Comparison of ENCODE assay signal across 10 cellular contexts in the genomic region with DNA sequence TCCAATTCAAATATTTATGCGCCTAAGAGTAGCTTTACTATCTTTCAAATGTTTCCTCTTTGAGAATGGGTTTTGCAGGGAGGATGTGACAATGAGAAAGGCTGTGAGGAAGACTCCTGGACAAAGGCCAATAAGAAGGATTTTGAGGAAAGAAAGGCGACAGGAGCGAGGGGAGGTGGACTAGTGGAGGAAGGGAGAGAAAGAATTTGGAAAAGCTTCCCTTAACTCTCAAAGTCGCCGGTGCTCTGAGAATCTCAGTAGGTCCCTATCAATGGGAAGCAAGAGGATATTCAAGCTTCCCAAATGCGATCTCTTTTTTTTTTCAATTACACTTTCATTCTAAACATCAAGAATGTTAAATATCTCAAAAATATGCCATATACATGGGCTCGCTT. TPM values are rescaled to one million over a fixed set of nuclear protein-coding genes. Genes with fewer than 3 reads are reported as not detected.
DNase-seq lines count a peak whose midpoint lies in the region; ATAC-seq and TF ChIP-seq lines count a peak whose summit lies in the region.
"Had no signal": no experiment of that assay in that cellular context is flagged by ENCODE, and none has a peak within 500 bp of the region (broad histone marks: within the 10 kb centered on the region; RNA-seq: fewer than 3 reads in every experiment).

No MANE protein-coding gene starts in this region.

- H3K27me3 Mint-ChIP-seq in activated CD8-positive, alpha-beta T cell treated with anti-CD3 and anti-CD28 coated beads for 36 hours: peaks cover 56% of the 10 kb centered on the region

- TF ChIP-seq CTCF in SK-N-SH (IDR thresholded peaks at IDR 0.05): no peak
- TF ChIP-seq CTCF in activated CD8-positive, alpha-beta T cell treated with anti-CD3 and anti-CD28 coated beads for 36 hours (IDR thresholded peaks at IDR 0.05): no peak

- H3K4me1 Mint-ChIP-seq in activated CD8-positive, alpha-beta T cell treated with anti-CD3 and anti-CD28 coated beads for 36 hours (ENCODE audit: low read depth): peaks cover 31% of the 10 kb centered on the region
- H3K4me1 Mint-ChIP-seq in stimulated activated effector memory CD8-positive, alpha-beta T cell treated with anti-CD3 and anti-CD28 coated beads, Interleukin-12 subunit alpha, Interleukin-12 subunit beta, amount 100 ng/mL, for 72 hours: peaks cover 33% of the 10 kb centered on the region

- intact Hi-C loops in activated CD8-positive, alpha-beta T cell treated with anti-CD3 and anti-CD28 coated beads for 36 hours (cut with micrococcal nuclease): no loop called here

- H3K4me3 Mint-ChIP-seq in activated CD8-positive, alpha-beta T cell treated with anti-CD3 and anti-CD28 coated beads for 36 hours: peak overlapping the region; percentile 50
- H3K4me3 Mint-ChIP-seq in stimulated activated effector memory CD8-positive, alpha-beta T cell treated with anti-CD3 and anti-CD28 coated beads, Interleukin-12 subunit alpha, Interleukin-12 subunit beta, amount 100 ng/mL, for 72 hours: peak overlapping the region; percentile 61

- no peaks in the 10 kb centered on the region for H3K9me3 Mint-ChIP-seq in activated CD8-positive, alpha-beta T cell treated with anti-CD3 and anti-CD28 coated beads for 36 hours
- H3K9me3 Mint-ChIP-seq in stimulated activated effector memory CD8-positive, alpha-beta T cell treated with anti-CD3 and anti-CD28 coated beads, Interleukin-12 subunit alpha, Interleukin-12 subunit beta, amount 100 ng/mL, for 72 hours: no peaks in the 10 kb centered on the region

- TF ChIP-seq RAD21 in SK-N-SH (IDR thresholded peaks at IDR 0.05; ENCODE audit: low read length): no peak

- no peaks in the 10 kb centered on the region; the same call in 1 of the 2 replicates for H4K20me1 ChIP-seq in SK-N-SH (ENCODE audit: insufficient read depth)

- H3K27me3 ChIP-seq in SK-N-SH (ENCODE audit: insufficient read depth) (peaks cover 71% of the 10 kb centered on the region), iPS-15b (ENCODE audit: control insufficient read depth, insufficient read depth, low read length) (peaks cover 92% of the 10 kb centered on the region)

- H3K4me2 ChIP-seq in SK-N-SH: peak overlapping the region; percentile 82; the same call in 1 of the 2 replicates

- no peaks in the 10 kb centered on the region for H3K36me3 Mint-ChIP-seq in activated CD8-positive, alpha-beta T cell treated with anti-CD3 and anti-CD28 coated beads for 36 hours (ENCODE audit: low read depth)
- H3K36me3 Mint-ChIP-seq in stimulated activated effector memory CD8-positive, alpha-beta T cell treated with anti-CD3 and anti-CD28 coated beads, Interleukin-12 subunit alpha, Interleukin-12 subunit beta, amount 100 ng/mL, for 72 hours: no peaks in the 10 kb centered on the region

- WGBS in SK-N-SH (ENCODE audit: low lambda C conversion rate): 10% methylated on average over 7 of the region's 7 CpGs

- POLR2A ChIA-PET in SK-N-SH (lab: Yijun Ruan, JAX): no interaction called here
- POLR2A ChIA-PET in activated CD8-positive, alpha-beta T cell treated with anti-CD3 and anti-CD28 coated beads for 36 hours (lab: Charles Lee): interaction anchor here (0.9 kb wide), 1 partner anchor 529 kb away, joined by 3 read pairs; no protein-coding TSS in a partner anchor

- no peak overlapping the region for H3K27ac ChIP-seq in SK-N-SH (ENCODE audit: low read depth in 2 of 2, low read length in 1 of 2)
- H3K27ac ChIP-seq: adrenal gland had no signal

- H3K4me1 ChIP-seq in SK-N-SH (ENCODE audit: control insufficient read depth in 1 of 2, insufficient read depth in 2 of 2, low read depth in 1 of 2, low read length in 1 of 2): peaks cover 3 to 13% of the 10 kb centered on the region in 2 experiments; a peak in 3 of 4 replicates
- H3K4me1 ChIP-seq in iPS-15b (ENCODE audit: control insufficient read depth, insufficient read depth, low read length): no peaks in the 10 kb centered on the region

- H2AFZ ChIP-seq in SK-N-SH (ENCODE audit: low read depth): no peak overlapping the region

- no peak for ATAC-seq in SK-N-SH treated with all-trans-retinoic acid at 6 μM for 48 hours
- ATAC-seq in activated CD8-positive, alpha-beta T cell treated with anti-CD3 and anti-CD28 coated beads for 36 hours: no peak
- no peak for ATAC-seq in stimulated activated effector memory CD8-positive, alpha-beta T cell treated with anti-CD3 and anti-CD28 coated beads, Interleukin-12 subunit alpha, Interleukin-12 subunit beta, amount 100 ng/mL, for 72 hours

- CTCF ChIA-PET in SK-N-SH (lab: Yijun Ruan, JAX): interaction anchor here (0.8 to 2.1 kb wide), 2 partner anchors 50 to 56 kb away, joined by 3 to 6 read pairs; no protein-coding TSS in a partner anchor
- CTCF ChIA-PET in activated CD8-positive, alpha-beta T cell treated with anti-CD3 and anti-CD28 coated beads for 36 hours (lab: Charles Lee): interaction anchor here (1.1 to 2.1 kb wide), 4 partner anchors 13 to 659 kb away, joined by 3 to 8 read pairs (median 4); partner anchors contain the start of genes CCNO and SNX18

- TF ChIP-seq EP300 in SK-N-SH (IDR thresholded peaks at IDR 0.05; ENCODE audit: borderline replicate concordance in 1 of 2, low read depth in 1 of 2, low read length in 1 of 2): no peak

- H3K36me3 ChIP-seq in SK-N-SH (replicated peaks in 1 of 2; ENCODE audit: control insufficient read depth in 1 of 2, insufficient read depth in 2 of 2, low read length in 1 of 2): no peaks in the 10 kb centered on the region
- no peaks in the 10 kb centered on the region for H3K36me3 ChIP-seq in iPS-15b (ENCODE audit: control insufficient read depth, insufficient read depth, low read length)
- H3K36me3 ChIP-seq: adrenal gland had no signal

- H3K9ac ChIP-seq in SK-N-SH (no peak overlapping the region), iPS-15b (ENCODE audit: low read depth, low read length) (no peak overlapping the region)

- H3K4me3 ChIP-seq in SK-N-SH (ENCODE audit: low read depth in 2 of 2, low read length in 1 of 2): peak overlapping the region in 1 of 2 experiments; percentile 46; a peak in 1 of 4 replicates
- H3K4me3 ChIP-seq in iPS-15b (ENCODE audit: low read depth, low read length): peak overlapping the region; percentile 49

- H3K27ac Mint-ChIP-seq in activated CD8-positive, alpha-beta T cell treated with anti-CD3 and anti-CD28 coated beads for 36 hours: no peak overlapping the region
- H3K27ac Mint-ChIP-seq in stimulated activated effector memory CD8-positive, alpha-beta T cell treated with anti-CD3 and anti-CD28 coated beads, Interleukin-12 subunit alpha, Interleukin-12 subunit beta, amount 100 ng/mL, for 72 hours: no peak overlapping the region

- H3K9me2 ChIP-seq in SK-N-SH: no peaks in the 10 kb centered on the region

- H3K79me2 ChIP-seq in SK-N-SH (ENCODE audit: insufficient read depth): no peaks in the 10 kb centered on the region

- H3K9me3 ChIP-seq in SK-N-SH (no peaks in the 10 kb centered on the region), iPS-15b (ENCODE audit: control insufficient read depth, insufficient read depth, low read length) (no peaks in the 10 kb centered on the region)
- H3K9me3 ChIP-seq: adrenal gland had no signal

- no peak for DNase-seq in SK-N-SH
- DNase-seq in activated CD8-positive, alpha-beta T cell treated with anti-CD3 and anti-CD28 coated beads for 36 hours: no peak
- no peak for DNase-seq in stimulated activated effector memory CD8-positive, alpha-beta T cell treated with anti-CD3 and anti-CD28 coated beads, Interleukin-12 subunit alpha, Interleukin-12 subunit beta, amount 100 ng/mL, for 72 hours (ENCODE audit: low spot score in 2 of 2)
- no peak for DNase-seq in central memory CD4-positive, alpha-beta T cell
- no peak for DNase-seq in NCI-H1694 (lab: John Stamatoyannopoulos, UW)
- DNase-seq in NCI-H1417 treated with DMSO at 0.1 percent for 48 hours (lab: John Stamatoyannopoulos, UW): no peak
- DNase-seq: adrenal gland, HCEC 1CT had no signal

- peaks cover 14% of the 10 kb centered on the region for H3F3A ChIP-seq in SK-N-SH (replicated peaks; ENCODE audit: insufficient read depth)

TF ChIP-seq in SK-N-SH, 30 proteins besides CTCF, POLR2A, EP300 and RAD21 (continues in another document):
- TF ChIP-seq PBX3 (IDR thresholded peaks at IDR 0.05): no peak

TF ChIP-seq in SK-N-SH treated with all-trans-retinoic acid at 6 μM for 48 hours, 23 proteins besides CTCF, POLR2A, EP300 and RAD21 (continues in another document):
- TF ChIP-seq CSDC2 (CRISPR knock-in tag; IDR thresholded peaks at IDR 0.05) (no peak), ZFP30 (CRISPR knock-in tag; IDR thresholded peaks at IDR 0.05) (no peak), CSRNP3 (CRISPR knock-in tag; IDR thresholded peaks at IDR 0.05) (no peak), ZNF8 (CRISPR knock-in tag; IDR thresholded peaks at IDR 0.05) (no peak), ISL1 (CRISPR knock-in tag; IDR thresholded peaks at IDR 0.05) (no peak)

RNA-seq across cellular contexts. Expression of gene CDC20B, which starts 2.8 kb away (rescaled TPM):
- 0.03 TPM in 2 replicates for polyA plus RNA-seq in SK-N-SH (2012; rRNA removed)
- 0.03 and 0.05 TPM in 2 replicates for polyA plus RNA-seq in SK-N-SH (2012; cell fraction: cytosol; rRNA removed)
- 0.10 and 0.13 TPM in 2 replicates for polyA plus RNA-seq in SK-N-SH (2012; cell fraction: nucleus; rRNA removed)
- not detected for total RNA-seq in activated CD8-positive, alpha-beta T cell treated with anti-CD3 and anti-CD28 coated beads for 36 hours
- total RNA-seq: adrenal gland had no signal
- polyA plus RNA-seq: adrenal gland had no signal

RNA-seq across cellular contexts. Expression of gene GPX8, which starts 15.8 kb away (rescaled TPM):
- 30.1 and 44.2 TPM in 2 replicates for polyA plus RNA-seq in SK-N-SH (2012; rRNA removed)
- 48.6 and 61.5 TPM in 2 replicates for polyA plus RNA-seq in SK-N-SH (2012; cell fraction: cytosol; rRNA removed)
- 9.3 and 22.9 TPM in 2 replicates for polyA plus RNA-seq in SK-N-SH (2012; cell fraction: nucleus; rRNA removed)
- total RNA-seq in activated CD8-positive, alpha-beta T cell treated with anti-CD3 and anti-CD28 coated beads for 36 hours: not detected

RNA-seq across cellular contexts. Expression of gene MCIDAS, which starts 51.3 kb away (rescaled TPM):
- not detected in 2 replicates for polyA plus RNA-seq in SK-N-SH (2012; rRNA removed)
- polyA plus RNA-seq in SK-N-SH (2012; cell fraction: cytosol; rRNA removed): not detected in 2 replicates
- polyA plus RNA-seq in SK-N-SH (2012; cell fraction: nucleus; rRNA removed): not detected in 2 replicates
- under 1 TPM in 1 of 2 experiments, not detected in 1; 0.18 TPM for total RNA-seq in activated CD8-positive, alpha-beta T cell treated with anti-CD3 and anti-CD28 coated beads for 36 hours
- total RNA-seq: adrenal gland had no signal
- polyA plus RNA-seq: adrenal gland had no signal

RNA-seq across cellular contexts. Expression of gene CCNO, which starts 57.6 kb away (rescaled TPM):
- polyA plus RNA-seq in SK-N-SH (2012; rRNA removed): not detected in 2 replicates
- polyA plus RNA-seq in SK-N-SH (2012; cell fraction: cytosol; rRNA removed): 0.03 TPM in 1 of 2 replicates, not detected in the other
- not detected in 2 replicates for polyA plus RNA-seq in SK-N-SH (2012; cell fraction: nucleus; rRNA removed)
- total RNA-seq in activated CD8-positive, alpha-beta T cell treated with anti-CD3 and anti-CD28 coated beads for 36 hours: not detected
